ENCODE assay signal across 1 cellular context in genomic region chr17:46842835-46843234, GRCh38.
TF ChIP-seq lines count a peak whose summit lies in the region.

No MANE protein-coding gene starts in this region.

TF ChIP-seq in HepG2, 621 proteins besides CTCF, POLR2A, EP300 and RAD21 (continued from another document):
- TF ChIP-seq, protein P1, sequence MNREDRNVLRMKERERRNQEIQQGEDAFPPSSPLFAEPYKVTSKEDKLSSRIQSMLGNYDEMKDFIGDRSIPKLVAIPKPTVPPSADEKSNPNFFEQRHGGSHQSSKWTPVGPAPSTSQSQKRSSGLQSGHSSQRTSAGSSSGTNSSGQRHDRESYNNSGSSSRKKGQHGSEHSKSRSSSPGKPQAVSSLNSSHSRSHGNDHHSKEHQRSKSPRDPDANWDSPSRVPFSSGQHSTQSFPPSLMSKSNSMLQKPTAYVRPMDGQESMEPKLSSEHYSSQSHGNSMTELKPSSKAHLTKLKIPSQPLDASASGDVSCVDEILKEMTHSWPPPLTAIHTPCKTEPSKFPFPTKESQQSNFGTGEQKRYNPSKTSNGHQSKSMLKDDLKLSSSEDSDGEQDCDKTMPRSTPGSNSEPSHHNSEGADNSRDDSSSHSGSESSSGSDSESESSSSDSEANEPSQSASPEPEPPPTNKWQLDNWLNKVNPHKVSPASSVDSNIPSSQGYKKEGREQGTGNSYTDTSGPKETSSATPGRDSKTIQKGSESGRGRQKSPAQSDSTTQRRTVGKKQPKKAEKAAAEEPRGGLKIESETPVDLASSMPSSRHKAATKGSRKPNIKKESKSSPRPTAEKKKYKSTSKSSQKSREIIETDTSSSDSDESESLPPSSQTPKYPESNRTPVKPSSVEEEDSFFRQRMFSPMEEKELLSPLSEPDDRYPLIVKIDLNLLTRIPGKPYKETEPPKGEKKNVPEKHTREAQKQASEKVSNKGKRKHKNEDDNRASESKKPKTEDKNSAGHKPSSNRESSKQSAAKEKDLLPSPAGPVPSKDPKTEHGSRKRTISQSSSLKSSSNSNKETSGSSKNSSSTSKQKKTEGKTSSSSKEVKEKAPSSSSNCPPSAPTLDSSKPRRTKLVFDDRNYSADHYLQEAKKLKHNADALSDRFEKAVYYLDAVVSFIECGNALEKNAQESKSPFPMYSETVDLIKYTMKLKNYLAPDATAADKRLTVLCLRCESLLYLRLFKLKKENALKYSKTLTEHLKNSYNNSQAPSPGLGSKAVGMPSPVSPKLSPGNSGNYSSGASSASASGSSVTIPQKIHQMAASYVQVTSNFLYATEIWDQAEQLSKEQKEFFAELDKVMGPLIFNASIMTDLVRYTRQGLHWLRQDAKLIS (CRISPR knock-in tag; IDR thresholded peaks at IDR 0.05): no peak
- TF ChIP-seq, protein P2, sequence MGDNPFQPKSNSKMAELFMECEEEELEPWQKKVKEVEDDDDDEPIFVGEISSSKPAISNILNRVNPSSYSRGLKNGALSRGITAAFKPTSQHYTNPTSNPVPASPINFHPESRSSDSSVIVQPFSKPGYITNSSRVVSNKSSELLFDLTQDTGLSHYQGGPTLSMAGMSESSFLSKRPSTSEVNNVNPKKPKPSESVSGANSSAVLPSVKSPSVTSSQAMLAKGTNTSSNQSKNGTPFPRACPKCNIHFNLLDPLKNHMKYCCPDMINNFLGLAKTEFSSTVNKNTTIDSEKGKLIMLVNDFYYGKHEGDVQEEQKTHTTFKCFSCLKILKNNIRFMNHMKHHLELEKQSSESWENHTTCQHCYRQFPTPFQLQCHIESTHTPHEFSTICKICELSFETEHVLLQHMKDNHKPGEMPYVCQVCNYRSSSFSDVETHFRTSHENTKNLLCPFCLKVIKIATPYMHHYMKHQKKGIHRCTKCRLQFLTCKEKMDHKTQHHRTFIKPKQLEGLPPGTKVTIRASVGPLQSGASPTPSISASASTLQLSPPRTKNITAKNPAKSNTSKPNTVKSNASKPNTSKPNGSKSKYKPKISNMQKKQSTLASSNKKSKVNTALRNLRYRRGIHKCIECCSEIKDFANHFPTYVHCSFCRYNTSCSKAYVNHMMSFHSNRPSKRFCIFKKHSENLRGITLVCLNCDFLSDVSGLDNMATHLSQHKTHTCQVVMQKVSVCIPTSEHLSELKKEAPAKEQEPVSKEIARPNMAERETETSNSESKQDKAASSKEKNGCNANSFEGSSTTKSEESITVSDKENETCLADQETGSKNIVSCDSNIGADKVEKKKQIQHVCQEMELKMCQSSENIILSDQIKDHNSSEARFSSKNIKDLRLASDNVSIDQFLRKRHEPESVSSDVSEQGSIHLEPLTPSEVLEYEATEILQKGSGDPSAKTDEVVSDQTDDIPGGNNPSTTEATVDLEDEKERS (CRISPR knock-in tag; IDR thresholded peaks at IDR 0.05): 0 out of 2 replicates have a peak, but pooled peaks have one; percentile 37
- peak; percentile 73; the same call in 1 of the 2 replicates for TF ChIP-seq SETDB1 (CRISPR knock-in tag; IDR thresholded peaks at IDR 0.05; ENCODE audit: borderline replicate concordance)
- TF ChIP-seq ZMYM2 (CRISPR knock-in tag; IDR thresholded peaks at IDR 0.05): 0 out of 2 replicates have a peak, but pooled peaks have one; percentile 17
- no peak for TF ChIP-seq FOXP4 (CRISPR knock-in tag; IDR thresholded peaks at IDR 0.05)
